13 cellular contexts compared by ENCODE assay signal in genomic region chr11:110565690-110566336, GRCh38.
DNase-seq lines count a peak whose midpoint lies in the region; ATAC-seq and TF ChIP-seq lines count a peak whose summit lies in the region.
"Had no signal": no experiment of that assay in that cellular context is flagged by ENCODE, and none has a peak within 500 bp of the region (broad histone marks: within the 10 kb centered on the region; RNA-seq: fewer than 3 reads in every experiment).

No MANE protein-coding gene starts in this region.

- ATAC-seq in GM23338 = no peak
- ATAC-seq in mucosa of descending colon = peak; percentile 46

- no peaks in the 10 kb centered on the region for H3K9me3 Mint-ChIP-seq in GM23338
- H3K9me3 Mint-ChIP-seq: CD4-positive, alpha-beta memory T cell; natural killer cell had no signal

- peak overlapping the region; percentile 39; the same call in 1 of the 2 replicates for H3K4me2 ChIP-seq in GM23338

- no peaks in the 10 kb centered on the region for H3K27me3 ChIP-seq in GM23338 (ENCODE audit: insufficient read depth)
- H3K27me3 ChIP-seq in WERI-Rb-1 (ENCODE audit: insufficient read depth, low read depth, severe bottlenecking) = no peaks in the 10 kb centered on the region

- intact Hi-C loops in mucosa of descending colon (cut with DNase I, micrococcal nuclease) = no loop called here

- H3K36me3 ChIP-seq in GM23338 (ENCODE audit: insufficient read depth) (no peaks in the 10 kb centered on the region), WERI-Rb-1 (no peaks in the 10 kb centered on the region), mucosa of descending colon (ENCODE audit: low read depth) (no peaks in the 10 kb centered on the region)

- H3K4me3 Mint-ChIP-seq in GM23338 = no peak overlapping the region
- H3K4me3 Mint-ChIP-seq: CD4-positive, alpha-beta memory T cell; natural killer cell had no signal

- DNase-seq in GM23338 (ENCODE audit: low spot score) = peak; percentile 13
- DNase-seq in NCI-H1694 (lab: John Stamatoyannopoulos, UW) = peak; percentile 12
- DNase-seq in WERI-Rb-1 = peak; percentile 29
- peak in 1 of 3 donors; percentile 14 for DNase-seq in mucosa of descending colon
- DNase-seq in NCI-H774 (lab: John Stamatoyannopoulos, UW) = no peak
- DNase-seq in SKM-1 (lab: John Stamatoyannopoulos, UW; ENCODE audit: unreplicated experiment) = no peak
- DNase-seq in NAMALWA (ENCODE audit: low spot score) = no peak
- no peak for DNase-seq in ecto neural progenitor cell (ENCODE audit: low spot score)
- DNase-seq: natural killer cell; NCI-H1048; stimulated activated CD4-positive, alpha-beta T cell treated with anti-CD3 and anti-CD28 coated beads, Interleukin-12 subunit alpha, Interleukin-12 subunit beta, amount 100 ng/mL, for 4 hours; stimulated activated CD8-positive, alpha-beta memory T cell treated with anti-CD3 and anti-CD28 coated beads, Interleukin-4, amount 100 ng/mL, for 48 hours had no signal

- no peak for TF ChIP-seq CTCF in GM23338 (conservative IDR thresholded peaks at IDR 0.05; ENCODE audit: low read depth in 2 of 2)
- no peak for TF ChIP-seq CTCF in WERI-Rb-1 (IDR thresholded peaks at IDR 0.05; ENCODE audit: low read depth, low read length)
- TF ChIP-seq CTCF in mucosa of descending colon (IDR thresholded peaks at IDR 0.05) = no peak

- H3K27ac Mint-ChIP-seq in GM23338 = no peak overlapping the region
- H3K27ac Mint-ChIP-seq: CD4-positive, alpha-beta memory T cell; natural killer cell had no signal

- H3K79me2 ChIP-seq in GM23338 (replicated peaks; ENCODE audit: insufficient read depth) = no peaks in the 10 kb centered on the region

- H3K4me1 Mint-ChIP-seq in GM23338 = peaks cover 14% of the 10 kb centered on the region
- H3K4me1 Mint-ChIP-seq: CD4-positive, alpha-beta memory T cell; natural killer cell had no signal

- no peak overlapping the region for H3K4me3 ChIP-seq in GM23338
- H3K4me3 ChIP-seq in WERI-Rb-1 (ENCODE audit: low read depth, low read length) = no peak overlapping the region
- H3K4me3 ChIP-seq in mucosa of descending colon = no peak overlapping the region

- H3K9me3 ChIP-seq in WERI-Rb-1 (ENCODE audit: severe bottlenecking) = no peaks in the 10 kb centered on the region
- H3K9me3 ChIP-seq in mucosa of descending colon = no peaks in the 10 kb centered on the region

- H3K27me3 Mint-ChIP-seq in GM23338 (ENCODE audit: insufficient read depth, low read depth, poor library complexity) = peaks cover 3% of the 10 kb centered on the region

- H3K27ac ChIP-seq in GM23338 (ENCODE audit: low read depth) (no peak overlapping the region), WERI-Rb-1 (no peak overlapping the region)

- H3K36me3 Mint-ChIP-seq in GM23338 (ENCODE audit: low read depth) = no peaks in the 10 kb centered on the region
- H3K36me3 Mint-ChIP-seq: CD4-positive, alpha-beta memory T cell; natural killer cell had no signal

- H4K20me1 ChIP-seq in GM23338 (replicated peaks; ENCODE audit: insufficient read depth) = no peaks in the 10 kb centered on the region

- H3F3A ChIP-seq in GM23338 (replicated peaks; ENCODE audit: low read depth) = no peaks in the 10 kb centered on the region

- peaks cover 17% of the 10 kb centered on the region for H3K4me1 ChIP-seq in GM23338 (ENCODE audit: insufficient read depth)
- no peaks in the 10 kb centered on the region for H3K4me1 ChIP-seq in mucosa of descending colon (ENCODE audit: low read depth)

- no peaks in the 10 kb centered on the region; the same call in 1 of the 2 replicates for H3K9me2 ChIP-seq in GM23338 (ENCODE audit: insufficient read depth)

- H2AFZ ChIP-seq in GM23338 = no peak overlapping the region

TF ChIP-seq in GM23338, 12 proteins besides CTCF, POLR2A, EP300 and RAD21 (continues in another document):
- no peak for TF ChIP-seq REST (IDR thresholded peaks at IDR 0.05; ENCODE audit: unreplicated experiment)
- TF ChIP-seq JUNB (IDR thresholded peaks at IDR 0.05; ENCODE audit: unreplicated experiment) = no peak
- no peak for TF ChIP-seq ZNF114 (CRISPR knock-in tag; IDR thresholded peaks at IDR 0.05)
- TF ChIP-seq ETS1 (IDR thresholded peaks at IDR 0.05) = no peak

Comparison
In these comparisons a context has a peak if more than half of its experiments do, and no peak if none do; other contexts are left out.
1. DNase-seq: peak in GM23338 (single experiment), NCI-H1694 (single experiment) and WERI-Rb-1 (single experiment); none in NCI-H774 (single experiment), SKM-1 (single experiment), NAMALWA (single experiment) and ecto neural progenitor cell (single experiment).